ENCODE assay signal across 33 cellular contexts in the genomic region with DNA sequence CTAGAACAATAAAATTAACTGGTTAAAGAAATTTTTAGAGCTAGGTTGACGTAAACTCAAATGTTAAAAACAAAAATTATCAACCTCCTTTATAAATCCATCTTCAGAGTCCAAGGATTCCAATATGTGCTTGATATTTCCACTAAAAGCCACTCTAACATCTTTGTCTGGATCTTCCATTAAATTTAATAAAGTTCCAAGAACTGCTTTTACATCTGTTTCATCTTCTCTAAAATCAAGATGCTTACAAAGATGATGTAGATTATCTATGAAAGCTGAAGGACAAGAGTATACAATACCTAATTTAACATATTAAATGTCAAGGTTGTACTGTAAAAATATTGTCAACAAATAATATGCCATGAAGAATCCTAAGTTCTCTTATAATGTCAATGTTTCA. TPM values are rescaled to one million over a fixed set of nuclear protein-coding genes. Genes with fewer than 3 reads are reported as not detected.
"Had no signal": no experiment of that assay in that cellular context is flagged by ENCODE, and none has a peak within 500 bp of the region (broad histone marks: within the 10 kb centered on the region; RNA-seq: fewer than 3 reads in every experiment).

No MANE protein-coding gene starts in this region.

- H3K4me1 Mint-ChIP-seq: nephron progenitor cell; neural crest cell; stimulated activated memory B cell treated with anti-CD40 and anti-IgM and Interleukin-4, amounts not matched to agents 10 μg/mL and 1 μg/mL and 100 μg/mL, for 72 hours; stimulated activated naive CD8-positive, alpha-beta T cell treated with anti-CD3 and anti-CD28 coated beads, Interleukin-15, amount 100 ng/mL, for 72 hours had no signal

- DNase-seq: naive thymus-derived CD8-positive, alpha-beta T cell; nephron progenitor cell; nucleus accumbens; posterior cingulate gyrus; psoas muscle; right cardiac atrium; right lobe of liver; sigmoid colon; spleen; stimulated activated CD4-positive, alpha-beta T cell treated with anti-CD3 and anti-CD28 coated beads, Interleukin-12 subunit alpha, Interleukin-12 subunit beta, amount 100 ng/mL, for 4 hours; stimulated activated CD4-positive, alpha-beta T cell treated with anti-CD3 and anti-CD28 coated beads, Interleukin-1b, Interleukin-23, amount 100 ng/mL, for 48 hours; stimulated activated CD4-positive, alpha-beta T cell treated with anti-CD3 and anti-CD28 coated beads, Interleukin-4, amount 100 ng/mL, for 1 hour; stimulated activated CD4-positive, alpha-beta T cell treated with anti-CD3 and anti-CD28 coated beads, Interleukin-4, amount 100 ng/mL, for 4 hours; stimulated activated CD8-positive, alpha-beta memory T cell treated with anti-CD3 and anti-CD28 coated beads, Interleukin-4, amount 100 ng/mL, for 48 hours; stimulated activated naive CD4-positive, alpha-beta T cell; stimulated activated naive CD8-positive, alpha-beta T cell treated with anti-CD3 and anti-CD28 coated beads, Interleukin-15, amount 100 ng/mL, for 72 hours; stimulated activated naive CD8-positive, alpha-beta T cell treated with anti-CD3 and anti-CD28 coated beads, Interleukin-15, Interleukin-2, amounts not matched to agents 100 U/mL and 50 U/mL, for 24 hours; substantia nigra; testis; tibial artery; transverse colon; upper lobe of right lung; uterus had no signal

- H3K4me1 ChIP-seq: parathyroid adenoma, psoas muscle, right lobe of liver, sigmoid colon, spleen, suprapubic skin, testis, tibial artery, transverse colon, upper lobe of right lung, uterus had no signal

- H3K27me3 ChIP-seq: neutrophil, right lobe of liver, sigmoid colon, spleen, suprapubic skin, testis, tibial artery, transverse colon, upper lobe of right lung, uterus had no signal

- ATAC-seq: naive thymus-derived CD8-positive, alpha-beta T cell; natural killer cell treated with Interleukin-12 subunit alpha and Interleukin-12 subunit beta and Interleukin-15 and Interleukin-18, amount 100 ng/mL, for 72 hours; psoas muscle; right cardiac atrium; right lobe of liver; stimulated activated memory B cell treated with anti-CD40 and anti-IgM and Interleukin-4, amounts not matched to agents 10 μg/mL and 1 μg/mL and 100 μg/mL, for 72 hours; stimulated activated naive CD8-positive, alpha-beta T cell treated with anti-CD3 and anti-CD28 coated beads, Interleukin-15, amount 100 ng/mL, for 72 hours; stimulated activated naive CD8-positive, alpha-beta T cell treated with anti-CD3 and anti-CD28 coated beads, Interleukin-15, Interleukin-2, amounts not matched to agents 100 U/mL and 50 U/mL, for 24 hours; upper lobe of right lung had no signal

- H3K9me3 Mint-ChIP-seq: naive thymus-derived CD8-positive, alpha-beta T cell; natural killer cell treated with Interleukin-12 subunit alpha and Interleukin-12 subunit beta and Interleukin-15 and Interleukin-18, amount 100 ng/mL, for 72 hours; stimulated activated naive CD8-positive, alpha-beta T cell treated with anti-CD3 and anti-CD28 coated beads, Interleukin-15, amount 100 ng/mL, for 72 hours; type B pancreatic cell had no signal

- H3K4me3 Mint-ChIP-seq: naive thymus-derived CD8-positive, alpha-beta T cell; natural killer cell treated with Interleukin-12 subunit alpha and Interleukin-12 subunit beta and Interleukin-15 and Interleukin-18, amount 100 ng/mL, for 72 hours; nephron progenitor cell; neural crest cell; stimulated activated memory B cell treated with anti-CD40 and anti-IgM and Interleukin-4, amounts not matched to agents 10 μg/mL and 1 μg/mL and 100 μg/mL, for 72 hours; stimulated activated naive CD8-positive, alpha-beta T cell treated with anti-CD3 and anti-CD28 coated beads, Interleukin-15, amount 100 ng/mL, for 72 hours; type B pancreatic cell had no signal

- H2AFZ ChIP-seq: parathyroid adenoma had no signal

- H3K27me3 Mint-ChIP-seq: naive thymus-derived CD8-positive, alpha-beta T cell; natural killer cell treated with Interleukin-12 subunit alpha and Interleukin-12 subunit beta and Interleukin-15 and Interleukin-18, amount 100 ng/mL, for 72 hours; progenitor cell of endocrine pancreas; stimulated activated memory B cell treated with anti-CD40 and anti-IgM and Interleukin-4, amounts not matched to agents 10 μg/mL and 1 μg/mL and 100 μg/mL, for 72 hours; stimulated activated naive CD8-positive, alpha-beta T cell treated with anti-CD3 and anti-CD28 coated beads, Interleukin-15, amount 100 ng/mL, for 72 hours; type B pancreatic cell had no signal

- H3K4me3 ChIP-seq: psoas muscle, right lobe of liver, sigmoid colon, smooth muscle cell, spleen, suprapubic skin, testis, tibial artery, transverse colon, upper lobe of right lung, uterus had no signal

- H3K9me3 ChIP-seq: neutrophil, psoas muscle, right lobe of liver, sigmoid colon, suprapubic skin, testis, tibial artery, transverse colon, upper lobe of right lung, uterus had no signal

- H3K36me3 ChIP-seq: uterus had no signal

- H3K79me2 ChIP-seq: parathyroid adenoma had no signal

- H3K27ac ChIP-seq: neutrophil, parathyroid adenoma, psoas muscle, right lobe of liver, sigmoid colon, spleen, suprapubic skin, testis, tibial artery, transverse colon, upper lobe of right lung, uterus had no signal

- H3K9ac ChIP-seq: parathyroid adenoma had no signal

- H3K27ac Mint-ChIP-seq: natural killer cell treated with Interleukin-12 subunit alpha and Interleukin-12 subunit beta and Interleukin-15 and Interleukin-18, amount 100 ng/mL, for 72 hours; nephron progenitor cell; progenitor cell of endocrine pancreas; stimulated activated memory B cell treated with anti-CD40 and anti-IgM and Interleukin-4, amounts not matched to agents 10 μg/mL and 1 μg/mL and 100 μg/mL, for 72 hours; type B pancreatic cell had no signal

- H3K4me2 ChIP-seq: smooth muscle cell had no signal

RNA-seq across cellular contexts. Expression of a gene that starts 42.5 kb away (rescaled TPM):
- total RNA-seq: skeletal muscle tissue had no signal
